18 cellular contexts compared by ENCODE assay signal in genomic region chr2:240403358-240404104, GRCh38. TPM values are rescaled to one million over a fixed set of nuclear protein-coding genes. Genes with fewer than 3 reads are reported as not detected.
DNase-seq lines count a peak whose midpoint lies in the region; ATAC-seq and TF ChIP-seq lines count a peak whose summit lies in the region.
"Had no signal": no experiment of that assay in that cellular context is flagged by ENCODE, and none has a peak within 500 bp of the region (broad histone marks: within the 10 kb centered on the region; RNA-seq: fewer than 3 reads in every experiment).

No MANE protein-coding gene starts in this region.

- ATAC-seq in Right ventricle myocardium inferior (no peak), heart right ventricle (no peak), HG02840 (IDR thresholded peaks at IDR 0.05; ENCODE audit: low FRiP score, unreplicated experiment) (no peak)
- ATAC-seq: activated CD8-positive, alpha-beta memory T cell treated with anti-CD3 and anti-CD28 coated beads, Interleukin-2, amount 10 ng/mL, durations not matched to agents 7 days and 5 days; gastroesophageal sphincter; lower lobe of right lung; pancreas had no signal

- TF ChIP-seq CTCF in heart right ventricle (IDR thresholded peaks at IDR 0.05) (no peak), testis (IDR thresholded peaks at IDR 0.05) (no peak), coronary artery (IDR thresholded peaks at IDR 0.05) (no peak)

- DNase-seq in Right ventricle myocardium inferior (ENCODE audit: missing footprints) (peak; percentile 21), heart right ventricle (no peak), islet precursor cell (peak; percentile 47), testis (peak; percentile 10), cerebellar cortex (ENCODE audit: low spot score) (no peak), coronary artery (ENCODE audit: low spot score) (no peak)
- DNase-seq: activated CD8-positive, alpha-beta memory T cell treated with anti-CD3 and anti-CD28 coated beads, Interleukin-2, amount 10 ng/mL, durations not matched to agents 7 days and 5 days; Caco-2; erythroblast; lower lobe of right lung; NCI-H2029; NCI-H510A treated with DMSO at 0.1 percent for 48 hours had no signal

- 77 to 86% methylated on average over 19 of the region's 19 CpGs for WGBS in heart right ventricle, 2 donors
- 80 to 89% methylated on average over 17 to 19 of the region's 19 CpGs for WGBS in testis, 2 donors

- intact Hi-C loops in Right ventricle myocardium inferior (cut with DNase I) (no loop called here), heart right ventricle (cut with DNase I) (no loop called here), testis (cut with DNase I; ENCODE audit: low total_unique reads) (no loop called here)

- H3K27ac ChIP-seq in heart right ventricle (no peak overlapping the region), testis (no peak overlapping the region), coronary artery (no peak overlapping the region)
- H3K27ac ChIP-seq: dorsolateral prefrontal cortex, gastroesophageal sphincter, lower lobe of right lung, pancreas had no signal

- H3K27ac Mint-ChIP-seq in T-helper 1 cell treated with Interleukin-12 subunit alpha and Interleukin-12 subunit beta and Interleukin-4 antibody, amounts not matched to agents 30 μg/mL and 1 μg/mL, for 36 hours: peak overlapping the region; percentile 93
- H3K27ac Mint-ChIP-seq: activated CD8-positive, alpha-beta memory T cell treated with anti-CD3 and anti-CD28 coated beads, Interleukin-2, amount 10 ng/mL, durations not matched to agents 7 days and 5 days had no signal

- no peak overlapping the region for H3K4me3 ChIP-seq in heart right ventricle
- H3K4me3 ChIP-seq in testis: no peak overlapping the region
- no peak overlapping the region for H3K4me3 ChIP-seq in coronary artery
- H3K4me3 ChIP-seq: dorsolateral prefrontal cortex, gastroesophageal sphincter, lower lobe of right lung, pancreas had no signal

- H3K36me3 ChIP-seq in heart right ventricle (no peaks in the 10 kb centered on the region), testis (ENCODE audit: low read depth, missing control alignments) (no peaks in the 10 kb centered on the region)
- H3K36me3 ChIP-seq: gastroesophageal sphincter, lower lobe of right lung, pancreas had no signal

- peaks cover 13% of the 10 kb centered on the region for H3K4me1 Mint-ChIP-seq in T-helper 1 cell treated with Interleukin-12 subunit alpha and Interleukin-12 subunit beta and Interleukin-4 antibody, amounts not matched to agents 30 μg/mL and 1 μg/mL, for 36 hours (ENCODE audit: low read depth)

- no peaks in the 10 kb centered on the region for H3K4me1 ChIP-seq in heart right ventricle
- H3K4me1 ChIP-seq in testis: no peaks in the 10 kb centered on the region
- H3K4me1 ChIP-seq: Caco-2, gastroesophageal sphincter, lower lobe of right lung, pancreas had no signal

- H3K9me3 ChIP-seq in heart right ventricle (no peaks in the 10 kb centered on the region), testis (no peaks in the 10 kb centered on the region)
- H3K9me3 ChIP-seq: Caco-2, gastroesophageal sphincter, lower lobe of right lung, pancreas had no signal

- H3K27me3 Mint-ChIP-seq in T-helper 1 cell treated with Interleukin-12 subunit alpha and Interleukin-12 subunit beta and Interleukin-4 antibody, amounts not matched to agents 30 μg/mL and 1 μg/mL, for 36 hours (ENCODE audit: low read depth): no peaks in the 10 kb centered on the region

- H3K27me3 ChIP-seq in heart right ventricle (peaks cover 0 to 5% (median 0%) of the 10 kb centered on the region in 7 donors), testis (no peaks in the 10 kb centered on the region)
- H3K27me3 ChIP-seq: dorsolateral prefrontal cortex, pancreas had no signal

- no peaks in the 10 kb centered on the region for H3K9me3 Mint-ChIP-seq in T-helper 1 cell treated with Interleukin-12 subunit alpha and Interleukin-12 subunit beta and Interleukin-4 antibody, amounts not matched to agents 30 μg/mL and 1 μg/mL, for 36 hours
- H3K9me3 Mint-ChIP-seq: IgD-negative memory B cell had no signal

- peak overlapping the region; percentile 72 for H3K4me3 Mint-ChIP-seq in T-helper 1 cell treated with Interleukin-12 subunit alpha and Interleukin-12 subunit beta and Interleukin-4 antibody, amounts not matched to agents 30 μg/mL and 1 μg/mL, for 36 hours
- H3K4me3 Mint-ChIP-seq: activated CD8-positive, alpha-beta memory T cell treated with anti-CD3 and anti-CD28 coated beads, Interleukin-2, amount 10 ng/mL, durations not matched to agents 7 days and 5 days; IgD-negative memory B cell had no signal

- H3K36me3 Mint-ChIP-seq in T-helper 1 cell treated with Interleukin-12 subunit alpha and Interleukin-12 subunit beta and Interleukin-4 antibody, amounts not matched to agents 30 μg/mL and 1 μg/mL, for 36 hours (ENCODE audit: low read depth): no peaks in the 10 kb centered on the region
- H3K36me3 Mint-ChIP-seq: activated CD8-positive, alpha-beta memory T cell treated with anti-CD3 and anti-CD28 coated beads, Interleukin-2, amount 10 ng/mL, durations not matched to agents 7 days and 5 days; IgD-negative memory B cell had no signal

- no peak for TF ChIP-seq POLR2A in testis (IDR thresholded peaks at IDR 0.05)

RNA-seq across cellular contexts. Expression of gene GPC1, which starts 31.9 kb away (rescaled TPM):
- total RNA-seq in Right ventricle myocardium inferior (182 TPM), heart right ventricle (100 to 1,000 TPM; 161 to 287 (median 185) TPM), testis (100 to 1,000 TPM; 244 to 479 TPM)
- polyA plus RNA-seq in heart right ventricle (100 to 1,000 TPM; 104 to 156 TPM), testis (ENCODE audit: insufficient read depth, low read depth, low replicate concordance) (74.2 TPM)

Comparison
In these comparisons a context has a peak if more than half of its experiments do, and no peak if none do; other contexts are left out.
1. DNase-seq: peak in Right ventricle myocardium inferior (single experiment), islet precursor cell (single experiment) and testis (single experiment); none in heart right ventricle (0 of 2), cerebellar cortex (single experiment) and coronary artery (single experiment).